ENCODE assay signal across 25 cellular contexts in the genomic region with DNA sequence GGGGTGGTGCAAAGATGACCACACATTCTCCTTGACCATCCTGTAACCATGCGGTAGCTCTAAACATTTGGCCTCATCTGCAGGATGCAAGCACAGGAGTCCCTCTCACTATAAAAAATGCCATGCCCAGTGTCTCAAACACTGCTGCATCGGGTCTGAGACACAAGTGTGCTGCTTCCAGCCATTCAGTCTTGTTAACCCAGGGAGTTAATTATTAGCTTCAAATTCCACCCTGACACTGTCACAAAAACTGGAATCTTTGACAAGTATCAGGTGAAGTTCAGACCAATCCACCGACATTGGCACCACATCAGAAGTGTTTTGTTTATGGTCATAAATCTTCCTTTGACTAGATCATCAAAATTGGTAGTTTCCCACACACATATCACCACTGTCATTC.
"Had no signal": no experiment of that assay in that cellular context is flagged by ENCODE, and none has a peak within 500 bp of the region (broad histone marks: within the 10 kb centered on the region; RNA-seq: fewer than 3 reads in every experiment).

No MANE protein-coding gene starts in this region.

- H3K27ac ChIP-seq: brain microvascular endothelial cell, colonic mucosa, heart left ventricle, left ventricle myocardium inferior, skin epidermis, suprapubic skin, transverse colon, uterus had no signal

- H3K4me3 ChIP-seq: colonic mucosa, heart left ventricle, left ventricle myocardium inferior, skin epidermis, suprapubic skin, transverse colon, uterus had no signal

- H3K9me3 ChIP-seq: colonic mucosa, suprapubic skin, transverse colon, uterus had no signal

- DNase-seq: activated CD4-positive, alpha-beta T cell treated with anti-CD3 and anti-CD28 coated beads, Interleukin-2, amount 10 ng/mL, durations not matched to agents 7 days and 5 days; activated CD8-positive, alpha-beta memory T cell treated with anti-CD3 and anti-CD28 coated beads, Interleukin-2, amount 50 U/mL, for 48 hours; activated effector memory CD4-positive, alpha-beta T cell treated with Interleukin-2 at 50 U/mL for 16 hours; activated naive CD4-positive, alpha-beta T cell treated with anti-CD3 and anti-CD28 coated beads, Interleukin-2, amount 10 ng/mL, durations not matched to agents 7 days and 5 days; activated naive CD8-positive, alpha-beta T cell treated with anti-CD3 and anti-CD28 coated beads, Interleukin-2, amount 50 U/mL, for 24 hours; activated T-cell treated with anti-CD3 and anti-CD28 coated beads, Interleukin-2, amount 50 U/mL, for 48 hours; anterior cingulate cortex; brain microvascular endothelial cell; colonic mucosa; heart left ventricle; left ventricle myocardium inferior; mammary epithelial cell; right cardiac atrium; stimulated activated CD4-positive, alpha-beta T cell treated with anti-CD3 and anti-CD28 coated beads, Interleukin-15, amount 100 ng/mL, for 24 hours; stimulated activated CD4-positive, alpha-beta T cell treated with anti-CD3 and anti-CD28 coated beads, Interleukin-2, amount 100 ng/mL, for 48 hours; T-helper 1 cell; T1000; transverse colon; uterus had no signal

- H3K36me3 ChIP-seq: brain microvascular endothelial cell, colonic mucosa, heart left ventricle, left ventricle myocardium inferior, suprapubic skin, transverse colon, uterus had no signal

- H3K27me3 Mint-ChIP-seq: activated CD4-positive, alpha-beta T cell treated with anti-CD3 and anti-CD28 coated beads, Interleukin-2, amount 10 ng/mL, durations not matched to agents 7 days and 5 days; activated naive CD4-positive, alpha-beta T cell treated with anti-CD3 and anti-CD28 coated beads, Interleukin-2, amount 10 ng/mL, durations not matched to agents 7 days and 5 days; activated naive CD8-positive, alpha-beta T cell treated with anti-CD3 and anti-CD28 coated beads, Interleukin-2, amount 50 U/mL, for 24 hours; central memory CD8-positive, alpha-beta T cell had no signal

- H3K9me3 Mint-ChIP-seq: activated CD4-positive, alpha-beta T cell treated with anti-CD3 and anti-CD28 coated beads, Interleukin-2, amount 10 ng/mL, durations not matched to agents 7 days and 5 days; activated naive CD4-positive, alpha-beta T cell treated with anti-CD3 and anti-CD28 coated beads, Interleukin-2, amount 10 ng/mL, durations not matched to agents 7 days and 5 days had no signal

- H3K36me3 Mint-ChIP-seq: activated naive CD4-positive, alpha-beta T cell treated with anti-CD3 and anti-CD28 coated beads, Interleukin-2, amount 10 ng/mL, durations not matched to agents 7 days and 5 days had no signal

- H3K4me3 Mint-ChIP-seq: activated CD4-positive, alpha-beta T cell treated with anti-CD3 and anti-CD28 coated beads, Interleukin-2, amount 10 ng/mL, durations not matched to agents 7 days and 5 days; activated naive CD4-positive, alpha-beta T cell treated with anti-CD3 and anti-CD28 coated beads, Interleukin-2, amount 10 ng/mL, durations not matched to agents 7 days and 5 days; activated naive CD8-positive, alpha-beta T cell treated with anti-CD3 and anti-CD28 coated beads, Interleukin-2, amount 50 U/mL, for 24 hours; central memory CD8-positive, alpha-beta T cell; stimulated activated naive CD8-positive, alpha-beta T cell treated with anti-CD3 and anti-CD28 coated beads, Interleukin-15, Interleukin-2, amounts not matched to agents 100 ng/mL and 50 ng/mL, for 24 hours had no signal

- H3K27me3 ChIP-seq: brain microvascular endothelial cell, colonic mucosa, transverse colon, uterus had no signal

- H3K4me1 Mint-ChIP-seq: activated CD4-positive, alpha-beta T cell treated with anti-CD3 and anti-CD28 coated beads, Interleukin-2, amount 10 ng/mL, durations not matched to agents 7 days and 5 days; activated naive CD4-positive, alpha-beta T cell treated with anti-CD3 and anti-CD28 coated beads, Interleukin-2, amount 10 ng/mL, durations not matched to agents 7 days and 5 days; activated naive CD8-positive, alpha-beta T cell treated with anti-CD3 and anti-CD28 coated beads, Interleukin-2, amount 50 U/mL, for 24 hours; central memory CD8-positive, alpha-beta T cell had no signal

- ATAC-seq: activated CD4-positive, CD25-positive, alpha-beta regulatory T cell treated with anti-CD3 and anti-CD28 coated beads, Interleukin-2, amount 50 U/mL, for 24 hours; activated naive CD8-positive, alpha-beta T cell treated with anti-CD3 and anti-CD28 coated beads, Interleukin-2, amount 50 U/mL, for 24 hours; heart left ventricle; right cardiac atrium had no signal

- H3K4me1 ChIP-seq: colonic mucosa, suprapubic skin, transverse colon, uterus had no signal

- H3K27ac Mint-ChIP-seq: activated CD4-positive, alpha-beta T cell treated with anti-CD3 and anti-CD28 coated beads, Interleukin-2, amount 10 ng/mL, durations not matched to agents 7 days and 5 days; activated naive CD4-positive, alpha-beta T cell treated with anti-CD3 and anti-CD28 coated beads, Interleukin-2, amount 10 ng/mL, durations not matched to agents 7 days and 5 days; activated naive CD8-positive, alpha-beta T cell treated with anti-CD3 and anti-CD28 coated beads, Interleukin-2, amount 50 U/mL, for 24 hours; progenitor cell of endocrine pancreas; stimulated activated naive CD8-positive, alpha-beta T cell treated with anti-CD3 and anti-CD28 coated beads, Interleukin-15, Interleukin-2, amounts not matched to agents 100 ng/mL and 50 ng/mL, for 24 hours had no signal
